Comparison of ENCODE assay signal across 8 cellular contexts in genomic region chr17:74493381-74493833, GRCh38. TPM values are rescaled to one million over a fixed set of nuclear protein-coding genes. Genes with fewer than 3 reads are reported as not detected.
DNase-seq lines count a peak whose midpoint lies in the region; ATAC-seq and TF ChIP-seq lines count a peak whose summit lies in the region.

No MANE protein-coding gene starts in this region.

- CTCF ChIA-PET in RWPE1 (lab: Yijun Ruan, JAX), result interaction anchor here (0.6 to 1.7 kb wide), 3 partner anchors 42 to 126 kb away, joined by 3 to 6 read pairs (median 3); no protein-coding TSS in a partner anchor

- TF ChIP-seq POLR2A in tibial nerve (IDR thresholded peaks at IDR 0.05), result no peak

- no peak overlapping the region for H3K4me3 Mint-ChIP-seq in activated T-helper 17 cell treated with anti-CD3 and anti-CD28 coated beads, Interleukin-2, amount 50 U/mL, for 72 hours
- no peak overlapping the region for H3K4me3 Mint-ChIP-seq in neural crest cell

- peaks cover 4% of the 10 kb centered on the region for H3K4me1 Mint-ChIP-seq in activated T-helper 17 cell treated with anti-CD3 and anti-CD28 coated beads, Interleukin-2, amount 50 U/mL, for 72 hours
- peaks cover 10% of the 10 kb centered on the region for H3K4me1 Mint-ChIP-seq in neural crest cell

- H3K36me3 ChIP-seq in DND-41 (ENCODE audit: insufficient read depth, low read length) (no peaks in the 10 kb centered on the region), tibial nerve (no peaks in the 10 kb centered on the region)

- H3K4me2 ChIP-seq in DND-41 (ENCODE audit: insufficient read depth, low read length), result no peak overlapping the region

- 36 to 37% methylated on average over 11 of the region's 11 CpGs for WGBS in tibial nerve, 2 donors

- no peak overlapping the region for H3K27ac Mint-ChIP-seq in activated T-helper 17 cell treated with anti-CD3 and anti-CD28 coated beads, Interleukin-2, amount 50 U/mL, for 72 hours
- no peak overlapping the region for H3K27ac Mint-ChIP-seq in neural crest cell (ENCODE audit: unreplicated experiment)

- TF ChIP-seq CTCF in DND-41 (IDR thresholded peaks at IDR 0.05; ENCODE audit: borderline replicate concordance, extremely low read depth, low read length, poor library complexity, severe bottlenecking) (peak; percentile 95), RWPE1 (conservative IDR thresholded peaks at IDR 0.05; ENCODE audit: low read depth) (peak; percentile 93), fibroblast of villous mesenchyme (IDR thresholded peaks at IDR 0.05; ENCODE audit: insufficient read depth, low read depth, low read length) (peak; percentile 83), neural crest cell (conservative IDR thresholded peaks at IDR 0.05) (peak; percentile 86), tibial nerve (IDR thresholded peaks at IDR 0.05) (peak; percentile 74 to 86 (median 84))

- no peaks in the 10 kb centered on the region for H4K20me1 ChIP-seq in DND-41 (ENCODE audit: insufficient read depth, low read length)

- TF ChIP-seq EP300 in tibial nerve (IDR thresholded peaks at IDR 0.05), result no peak

- no peak overlapping the region for H2AFZ ChIP-seq in DND-41 (ENCODE audit: low read depth, low read length)

- H3K79me2 ChIP-seq in DND-41 (ENCODE audit: insufficient read depth, low read length), result no peaks in the 10 kb centered on the region

- ATAC-seq in DND-41 (ENCODE audit: insufficient read depth, low read depth) (peak; percentile 90), GM21367 (IDR thresholded peaks at IDR 0.05; ENCODE audit: unreplicated experiment) (no peak)
- peak; percentile 63 for ATAC-seq in activated T-helper 17 cell treated with anti-CD3 and anti-CD28 coated beads, Interleukin-2, amount 50 U/mL, for 72 hours (replicated peaks)

- no peaks in the 10 kb centered on the region for H3K36me3 Mint-ChIP-seq in activated T-helper 17 cell treated with anti-CD3 and anti-CD28 coated beads, Interleukin-2, amount 50 U/mL, for 72 hours (ENCODE audit: low read depth)
- H3K36me3 Mint-ChIP-seq in neural crest cell (ENCODE audit: low read depth), result no peaks in the 10 kb centered on the region

- H3K27ac ChIP-seq in DND-41 (ENCODE audit: low read length) (no peak overlapping the region), RWPE1 (no peak overlapping the region), tibial nerve (no peak overlapping the region)

- H3K4me1 ChIP-seq in DND-41 (ENCODE audit: insufficient read depth, low read length), result peaks cover 4% of the 10 kb centered on the region; the same call in 1 of the 2 replicates
- no peaks in the 10 kb centered on the region for H3K4me1 ChIP-seq in tibial nerve

- no peaks in the 10 kb centered on the region for H3K9me3 Mint-ChIP-seq in activated T-helper 17 cell treated with anti-CD3 and anti-CD28 coated beads, Interleukin-2, amount 50 U/mL, for 72 hours
- peaks cover 2% of the 10 kb centered on the region for H3K9me3 Mint-ChIP-seq in neural crest cell

- H3K9me3 ChIP-seq in DND-41 (ENCODE audit: insufficient read depth, low read length, severe bottlenecking), result no peaks in the 10 kb centered on the region
- no peaks in the 10 kb centered on the region for H3K9me3 ChIP-seq in tibial nerve

- DNase-seq in DND-41 (peak; percentile 72), HUDEP-2 (lab: John Stamatoyannopoulos, UW; ENCODE audit: unreplicated experiment in 76 of 76) (peak in 42 of 76 experiments; percentile 1 to 58 (median 29)), RWPE1 (ENCODE audit: low spot score) (peak; percentile 73), fibroblast of villous mesenchyme (ENCODE audit: low read depth) (peak; percentile 54), neural crest cell (ENCODE audit: low read depth, low spot score) (peak; percentile 78), tibial nerve (ENCODE audit: low spot score in 2 of 2) (peak; percentile 42 to 80)

- H3K27me3 Mint-ChIP-seq in activated T-helper 17 cell treated with anti-CD3 and anti-CD28 coated beads, Interleukin-2, amount 50 U/mL, for 72 hours, result no peaks in the 10 kb centered on the region
- H3K27me3 Mint-ChIP-seq in neural crest cell (ENCODE audit: low read depth), result peaks cover 17% of the 10 kb centered on the region

- H3K4me3 ChIP-seq in DND-41 (ENCODE audit: low read depth in 1 of 2, low read length in 2 of 2) (no peak overlapping the region), fibroblast of villous mesenchyme (ENCODE audit: low read depth, low read length) (no peak overlapping the region), tibial nerve (no peak overlapping the region)

- H3K27me3 ChIP-seq in DND-41 (ENCODE audit: insufficient read depth, low read length, poor library complexity) (no peaks in the 10 kb centered on the region), tibial nerve (no peaks in the 10 kb centered on the region)

- POLR2A ChIA-PET in RWPE1 (lab: Yijun Ruan, JAX; ENCODE audit: low non-redundant PET), result no interaction called here

- H3K9ac ChIP-seq in DND-41 (ENCODE audit: low read depth, low read length), result no peak overlapping the region

RNA-seq across cellular contexts. Expression of gene CD300A, which starts 27.0 kb away (rescaled TPM):
- 10 to 100 TPM in 1 of 2 donors, 1 to 10 TPM in 1; 3.0 to 29.1 TPM for total RNA-seq in activated T-helper 17 cell treated with anti-CD3 and anti-CD28 coated beads, Interleukin-2, amount 50 U/mL, for 72 hours
- total RNA-seq in fibroblast of villous mesenchyme (not detected in 2 replicates), neural crest cell (not detected in 2 replicates), tibial nerve (10 to 100 TPM in 2 of 4 donors, 1 to 10 TPM in 2; 6.8 to 12.6 (median 9.8) TPM)

RNA-seq across cellular contexts. Expression of gene CD300LB, which starts 37.9 kb away (rescaled TPM):
- not detected for total RNA-seq in activated T-helper 17 cell treated with anti-CD3 and anti-CD28 coated beads, Interleukin-2, amount 50 U/mL, for 72 hours
- not detected in 2 replicates for total RNA-seq in fibroblast of villous mesenchyme
- not detected in 2 replicates for total RNA-seq in neural crest cell
- under 1 TPM in 2 of 4 donors, not detected in 2; 0.21 to 0.44 TPM for total RNA-seq in tibial nerve

RNA-seq across cellular contexts. Expression of gene CD300C, which starts 52.5 kb away (rescaled TPM):
- under 1 TPM in 1 of 2 donors, not detected in 1; 0.28 TPM for total RNA-seq in activated T-helper 17 cell treated with anti-CD3 and anti-CD28 coated beads, Interleukin-2, amount 50 U/mL, for 72 hours
- total RNA-seq in fibroblast of villous mesenchyme (not detected in 2 replicates), neural crest cell (not detected in 2 replicates), tibial nerve (1 to 10 TPM in 2 of 4 donors, under 1 TPM in 1, not detected in 1; 0.59 to 1.8 (median 1.7) TPM)
